In genomic region chr22:49629586-49630447, GRCh38 we compare ENCODE assay signal across 28 cellular contexts.
A peak's percentile ranks its signal among the peaks of the same experiment; 100 is the strongest.
DNase-seq lines count a peak whose midpoint lies in the region; TF ChIP-seq lines count a peak whose summit lies in the region.
"Had no signal": no experiment of that assay in that cellular context is flagged by ENCODE, and none has a peak within 500 bp of the region (broad histone marks: within the 10 kb centered on the region; RNA-seq: fewer than 3 reads in every experiment).

No MANE protein-coding gene starts in this region.

- H3K4me1 Mint-ChIP-seq in Calu3 (ENCODE audit: low read depth, unreplicated experiment), result no peaks in the 10 kb centered on the region
- H3K4me1 Mint-ChIP-seq: activated CD4-positive, alpha-beta T cell treated with anti-CD3 and anti-CD28 coated beads, Interleukin-2, amount 10 ng/mL, durations not matched to agents 7 days and 5 days had no signal

- DNase-seq in DMS 273 (lab: John Stamatoyannopoulos, UW; ENCODE audit: unreplicated experiment), result peak; percentile 25
- DNase-seq in DMS 273 treated with DMSO at 0.1 percent for 48 hours (lab: John Stamatoyannopoulos, UW), result no peak
- DNase-seq in HT1080 (ENCODE audit: low read depth), result peak; percentile 61
- DNase-seq in SJCRH30, result peak; percentile 53 to 66
- DNase-seq in lung microvascular endothelial cell (ENCODE audit: low read depth in 2 of 2), result peak; percentile 38 to 60
- no peak for DNase-seq in NCI-H526 treated with DMSO at 0.1 percent for 48 hours (lab: John Stamatoyannopoulos, UW)
- no peak for DNase-seq in Calu3
- no peak for DNase-seq in AG08395 (ENCODE audit: low spot score)
- DNase-seq: activated CD4-positive, alpha-beta T cell treated with anti-CD3 and anti-CD28 coated beads, Interleukin-2, amount 10 ng/mL, durations not matched to agents 7 days and 5 days; activated effector memory CD4-positive, alpha-beta T cell treated with anti-CD3 and anti-CD28 coated beads, Interleukin-2, amount 50 U/mL, for 16 hours; activated naive CD8-positive, alpha-beta T cell treated with anti-CD3 and anti-CD28 coated beads, Interleukin-2, amount 10 ng/mL, durations not matched to agents 7 days and 5 days; activated T-cell treated with anti-CD3 and anti-CD28 coated beads, Interleukin-2, amount 50 U/mL, for 1 hour; cortex of kidney; effector memory CD8-positive, alpha-beta T cell; glutamatergic neuron; NCI-H1417 treated with DMSO at 0.1 percent for 48 hours; NCI-H226; Peyer's patch; stimulated activated CD4-positive, alpha-beta T cell treated with anti-CD3 and anti-CD28 coated beads, Interleukin-1b, Interleukin-23, amount 100 ng/mL, for 48 hours; stimulated activated naive CD8-positive, alpha-beta T cell treated with anti-CD3 and anti-CD28 coated beads, Interleukin-15, Interleukin-2, amounts not matched to agents 100 U/mL and 50 U/mL, for 24 hours; T1000 had no signal

- H3K27ac Mint-ChIP-seq in Calu3 (ENCODE audit: unreplicated experiment), result no peak overlapping the region
- H3K27ac Mint-ChIP-seq: activated CD4-positive, alpha-beta T cell treated with anti-CD3 and anti-CD28 coated beads, Interleukin-2, amount 10 ng/mL, durations not matched to agents 7 days and 5 days; activated naive CD8-positive, alpha-beta T cell treated with anti-CD3 and anti-CD28 coated beads, Interleukin-2, amount 10 ng/mL, durations not matched to agents 7 days and 5 days; WTC11 had no signal

- H3K9me3 Mint-ChIP-seq in Calu3 (ENCODE audit: low read depth, unreplicated experiment), result no peaks in the 10 kb centered on the region
- H3K9me3 Mint-ChIP-seq: activated CD4-positive, alpha-beta T cell treated with anti-CD3 and anti-CD28 coated beads, Interleukin-2, amount 10 ng/mL, durations not matched to agents 7 days and 5 days; activated naive CD8-positive, alpha-beta T cell treated with anti-CD3 and anti-CD28 coated beads, Interleukin-2, amount 10 ng/mL, durations not matched to agents 7 days and 5 days; effector memory CD8-positive, alpha-beta T cell; WTC11 had no signal

- H3K36me3 ChIP-seq in SJCRH30, result no peaks in the 10 kb centered on the region
- H3K36me3 ChIP-seq: cardiac muscle cell, Peyer's patch, SJSA1 had no signal

- H3K27me3 ChIP-seq in SJCRH30, result peaks cover 72% of the 10 kb centered on the region
- H3K27me3 ChIP-seq: cardiac muscle cell, left lung, Peyer's patch had no signal

- H3K4me3 Mint-ChIP-seq in Calu3 (ENCODE audit: low read depth, unreplicated experiment), result no peak overlapping the region
- H3K4me3 Mint-ChIP-seq: activated CD4-positive, alpha-beta T cell treated with anti-CD3 and anti-CD28 coated beads, Interleukin-2, amount 10 ng/mL, durations not matched to agents 7 days and 5 days; activated naive CD8-positive, alpha-beta T cell treated with anti-CD3 and anti-CD28 coated beads, Interleukin-2, amount 10 ng/mL, durations not matched to agents 7 days and 5 days; effector memory CD8-positive, alpha-beta T cell; WTC11 had no signal

- CTCF ChIA-PET in Calu3 (lab: Charles Lee), result interaction anchor here (4.1 kb wide), 1 partner anchor 196 kb away, joined by 20 read pairs; no protein-coding TSS in a partner anchor

- intact Hi-C loops in Calu3 (cut with micrococcal nuclease; ENCODE audit: unreplicated experiment), result no loop called here

- H3K4me1 ChIP-seq in SJCRH30, result 0 out of 2 replicates have a peak, but pooled peaks cover 3% of the 10 kb centered on the region

- no peak overlapping the region for H3K27ac ChIP-seq in SJCRH30
- H3K27ac ChIP-seq: 22Rv1, cardiac muscle cell, HL-60, left lung, Peyer's patch, SJSA1 had no signal

- no peaks in the 10 kb centered on the region for H3K9me3 ChIP-seq in SJCRH30 (replicated peaks)
- H3K9me3 ChIP-seq: left lung, Peyer's patch, SJSA1 had no signal

- H3K4me3 ChIP-seq in SJCRH30, result no peak overlapping the region
- H3K4me3 ChIP-seq: cardiac muscle cell, left lung, Peyer's patch, SJSA1, smooth muscle cell had no signal

- no peak for TF ChIP-seq CTCF in Calu3 (IDR thresholded peaks at IDR 0.05; ENCODE audit: unreplicated experiment)

- BruUV-seq in Calu3 (replicated peaks; lab: Mats Ljungman, UMichigan), result no TSS peak

- H3K27me3 Mint-ChIP-seq in Calu3 (ENCODE audit: unreplicated experiment), result peaks cover 91% of the 10 kb centered on the region
- H3K27me3 Mint-ChIP-seq: activated CD4-positive, alpha-beta T cell treated with anti-CD3 and anti-CD28 coated beads, Interleukin-2, amount 10 ng/mL, durations not matched to agents 7 days and 5 days; activated naive CD8-positive, alpha-beta T cell treated with anti-CD3 and anti-CD28 coated beads, Interleukin-2, amount 10 ng/mL, durations not matched to agents 7 days and 5 days; effector memory CD8-positive, alpha-beta T cell had no signal

- H3K36me3 Mint-ChIP-seq in Calu3 (ENCODE audit: insufficient read depth, unreplicated experiment), result peaks cover 3% of the 10 kb centered on the region
- H3K36me3 Mint-ChIP-seq: activated naive CD8-positive, alpha-beta T cell treated with anti-CD3 and anti-CD28 coated beads, Interleukin-2, amount 10 ng/mL, durations not matched to agents 7 days and 5 days; WTC11 had no signal

Comparison
In these comparisons a context has a peak if more than half of its experiments do, and no peak if none do; other contexts are left out.
1. DNase-seq: peak in DMS 273 (single experiment), HT1080 (single experiment), SJCRH30 (2 of 2) and lung microvascular endothelial cell (2 of 2); none in DMS 273 treated with DMSO at 0.1 percent for 48 hours (single experiment), NCI-H526 treated with DMSO at 0.1 percent for 48 hours (single experiment), Calu3 (single experiment) and AG08395 (single experiment).